In the genomic region with DNA sequence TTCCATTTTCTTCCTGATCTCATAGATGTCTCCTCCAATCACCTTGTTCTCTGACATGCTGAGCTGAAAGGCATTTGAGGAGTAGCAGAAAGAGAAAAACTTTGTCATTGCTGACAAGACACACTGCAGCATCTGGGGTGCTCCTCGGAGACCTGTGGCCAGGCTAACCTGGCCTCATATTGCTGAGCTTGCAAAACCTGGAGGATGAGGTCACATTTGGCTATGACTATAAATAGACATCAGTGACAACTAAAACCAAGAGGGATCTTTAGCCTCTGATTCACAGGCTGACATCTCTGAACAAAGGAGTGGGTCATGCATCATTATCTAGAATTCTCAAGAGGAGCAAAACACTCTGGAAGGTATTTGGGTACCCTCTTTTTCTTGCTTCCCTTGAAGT, we compare ENCODE assay signal across 1 cellular context.
TF ChIP-seq lines count a peak whose summit lies in the region.

No MANE protein-coding gene starts in this region.

TF ChIP-seq in H1, 55 proteins besides CTCF, POLR2A, EP300 and RAD21:
- TF ChIP-seq HDAC2 (IDR thresholded peaks at IDR 0.05; ENCODE audit: borderline replicate concordance in 1 of 2, low read depth in 2 of 2, low read length in 2 of 2) (no peak), MAFK (IDR thresholded peaks at IDR 0.05; ENCODE audit: low read depth, low read length) (peak; percentile 65)
